In the genomic region with DNA sequence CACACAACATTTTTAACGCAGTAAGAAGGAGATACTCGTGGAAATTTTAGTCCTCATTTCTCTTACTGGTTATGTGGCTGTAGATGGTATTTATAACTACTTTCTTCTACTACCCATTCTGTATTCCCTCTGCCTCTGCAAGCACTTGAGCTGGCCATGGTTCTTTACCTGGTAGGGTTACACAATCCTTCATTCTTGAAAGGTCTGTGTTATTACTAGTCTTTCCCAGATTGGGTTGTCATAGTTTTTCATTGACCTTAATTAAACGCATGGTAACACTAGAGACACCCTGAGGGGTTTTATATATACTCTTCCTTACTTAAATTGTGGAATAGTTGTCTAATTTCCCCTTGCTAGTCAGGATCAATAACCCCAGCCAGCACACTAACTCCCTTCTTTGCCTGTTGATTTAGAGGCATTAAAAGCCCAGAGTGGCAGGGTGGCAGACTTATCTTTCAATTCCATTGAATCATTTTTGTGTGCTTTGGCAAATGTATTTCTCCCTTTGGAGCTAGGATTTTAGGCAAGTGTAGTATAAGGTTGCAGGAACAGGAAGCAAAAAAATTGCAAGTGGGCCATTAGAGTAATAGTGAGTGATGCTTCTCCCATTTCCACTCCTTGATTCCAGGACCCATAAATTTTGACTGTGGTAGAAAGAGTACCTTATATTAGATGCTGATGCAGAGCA, we compare ENCODE assay signal across 20 cellular contexts.
"Had no signal": no experiment of that assay in that cellular context is flagged by ENCODE, and none has a peak within 500 bp of the region (broad histone marks: within the 10 kb centered on the region; RNA-seq: fewer than 3 reads in every experiment).

No MANE protein-coding gene starts in this region.

- H3K4me1 ChIP-seq: ascending aorta had no signal

- H3K9me3 ChIP-seq: MG63 had no signal

- ATAC-seq: activated CD8-positive, alpha-beta memory T cell treated with anti-CD3 and anti-CD28 coated beads, Interleukin-2, amount 10 ng/mL, durations not matched to agents 7 days and 5 days; T-helper 17 cell had no signal

- H3K4me3 ChIP-seq: ascending aorta, cardiac muscle cell, MG63 had no signal

- DNase-seq: activated B cell treated with CpG ODN at 0.5 μM for 24 hours; activated CD4-positive, alpha-beta T cell treated with anti-CD3 and anti-CD28 coated beads for 1 hour; activated CD4-positive, alpha-beta T cell treated with anti-CD3 and anti-CD28 coated beads, Interleukin-2, amount 10 ng/mL, durations not matched to agents 24 days and 14 days; activated CD4-positive, alpha-beta T cell treated with anti-CD3 and anti-CD28 coated beads, Interleukin-2, amount 50 U/mL, for 48 hours; activated CD8-positive, alpha-beta memory T cell treated with anti-CD3 and anti-CD28 coated beads, Interleukin-2, amount 10 ng/mL, durations not matched to agents 7 days and 5 days; activated effector memory CD4-positive, alpha-beta T cell treated with Interleukin-2 at 50 U/mL for 16 hours; activated naive CD4-positive, alpha-beta T cell; activated T-cell treated with anti-CD3 and anti-CD28 coated beads, Interleukin-2, amount 50 U/mL, for 24 hours; MG63; NCI-H146; NCI-H187 treated with DMSO at 0.1 percent for 48 hours; NCI-H2227 treated with DMSO at 0.1 percent for 48 hours; NCI-H524 treated with DMSO at 0.1 percent for 48 hours; NCI-H748 treated with DMSO at 0.1 percent for 48 hours; SIG-M5; T-helper 17 cell; T-helper 9 cell had no signal

- H3K27me3 ChIP-seq: ascending aorta, cardiac muscle cell, MG63 had no signal

- H3K27ac ChIP-seq: ascending aorta, cardiac muscle cell, KMS-11 had no signal

- H3K36me3 ChIP-seq: ascending aorta, cardiac muscle cell, MG63 had no signal
